8 cellular contexts compared by ENCODE assay signal in the genomic region with DNA sequence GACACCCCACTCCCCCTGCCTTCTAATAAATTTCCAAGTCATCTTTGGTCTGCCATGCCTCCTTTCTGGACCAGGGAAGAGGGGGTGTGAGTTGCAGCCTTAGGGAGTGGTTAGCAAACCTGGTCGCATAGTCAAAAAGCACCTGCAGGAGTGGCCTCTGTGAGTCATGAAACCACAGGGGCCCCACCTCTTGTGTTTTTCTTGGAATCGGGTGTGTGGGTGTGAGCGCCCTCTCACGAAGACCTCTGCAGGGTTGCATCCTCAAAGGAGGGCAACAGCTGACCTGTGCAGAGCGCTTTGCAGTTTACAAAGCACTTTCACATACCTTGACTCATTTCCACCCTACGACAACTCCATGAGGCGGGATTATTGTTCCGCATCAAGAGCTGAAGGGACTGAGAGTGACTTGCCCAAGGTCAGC. TPM values are rescaled to one million over a fixed set of nuclear protein-coding genes. Genes with fewer than 3 reads are reported as not detected.
DNase-seq lines count a peak whose midpoint lies in the region; ATAC-seq and TF ChIP-seq lines count a peak whose summit lies in the region.

No MANE protein-coding gene starts in this region.

- H3K4me1 Mint-ChIP-seq in activated T-helper 2 cell treated with anti-CD3 and anti-CD28 coated beads, Interferon-gamma antibody, Interleukin-2, Interleukin-4, amounts not matched to agents 10 μg/mL and 5 μg/mL and 100 μg/mL, durations not matched to agents 14 hours and 24 hours and 36 hours (ENCODE audit: low read depth), result peaks cover 74% of the 10 kb centered on the region

- intact Hi-C loops in activated T-helper 2 cell treated with anti-CD3 and anti-CD28 coated beads, Interferon-gamma antibody, Interleukin-2, Interleukin-4, amounts not matched to agents 10 μg/mL and 5 μg/mL and 100 μg/mL, durations not matched to agents 14 hours and 24 hours and 36 hours (cut with micrococcal nuclease), result loop anchor here (1.0 to 5.0 kb wide), 6 partner anchors 10 to 234 kb away; partner anchors contain the start of gene TEX48

- peak; percentile 74 for ATAC-seq in GM18909 (IDR thresholded peaks at IDR 0.05; ENCODE audit: poor library complexity, unreplicated experiment)
- no peak for ATAC-seq in HG03097 (IDR thresholded peaks at IDR 0.05; ENCODE audit: low FRiP score, unreplicated experiment)

- TF ChIP-seq RAD21 in Ishikawa (IDR thresholded peaks at IDR 0.05; ENCODE audit: low read depth), result peak; percentile 28; the same call in 1 of the 2 replicates

- H3K36me3 Mint-ChIP-seq in activated T-helper 2 cell treated with anti-CD3 and anti-CD28 coated beads, Interferon-gamma antibody, Interleukin-2, Interleukin-4, amounts not matched to agents 10 μg/mL and 5 μg/mL and 100 μg/mL, durations not matched to agents 14 hours and 24 hours and 36 hours (ENCODE audit: low read depth), result peaks cover 44% of the 10 kb centered on the region

- peak; percentile 62 for TF ChIP-seq EP300 in Ishikawa (IDR thresholded peaks at IDR 0.05; ENCODE audit: borderline replicate concordance)

- H3K27me3 Mint-ChIP-seq in activated T-helper 2 cell treated with anti-CD3 and anti-CD28 coated beads, Interferon-gamma antibody, Interleukin-2, Interleukin-4, amounts not matched to agents 10 μg/mL and 5 μg/mL and 100 μg/mL, durations not matched to agents 14 hours and 24 hours and 36 hours (ENCODE audit: low read depth), result no peaks in the 10 kb centered on the region

- DNase-seq in activated T-helper 2 cell treated with anti-CD3 and anti-CD28 coated beads, Interferon-gamma antibody, Interleukin-2, Interleukin-4, amounts not matched to agents 10 μg/mL and 5 μg/mL and 100 μg/mL, durations not matched to agents 14 hours and 24 hours and 36 hours (ENCODE audit: low spot score), result peak; percentile 93
- DNase-seq in stimulated activated CD4-positive, alpha-beta T cell treated with anti-CD3 and anti-CD28 coated beads, Interleukin-2, amount 100 ng/mL, for 48 hours, result peak; percentile 80 to 83
- no peak for DNase-seq in NCI-H1092 (lab: John Stamatoyannopoulos, UW)
- DNase-seq in NCI-H1417 (lab: John Stamatoyannopoulos, UW), result no peak
- no peak for DNase-seq in caudate nucleus (lab: John Stamatoyannopoulos, UW)

- no peak overlapping the region for H3K27ac ChIP-seq in caudate nucleus (ENCODE audit: low read depth, low read length)

- H3K4me3 Mint-ChIP-seq in activated T-helper 2 cell treated with anti-CD3 and anti-CD28 coated beads, Interferon-gamma antibody, Interleukin-2, Interleukin-4, amounts not matched to agents 10 μg/mL and 5 μg/mL and 100 μg/mL, durations not matched to agents 14 hours and 24 hours and 36 hours (ENCODE audit: low read depth), result peak overlapping the region; percentile 38

- H3K27ac Mint-ChIP-seq in activated T-helper 2 cell treated with anti-CD3 and anti-CD28 coated beads, Interferon-gamma antibody, Interleukin-2, Interleukin-4, amounts not matched to agents 10 μg/mL and 5 μg/mL and 100 μg/mL, durations not matched to agents 14 hours and 24 hours and 36 hours, result peak overlapping the region; percentile 94

- peaks cover 20% of the 10 kb centered on the region for H3K9me3 Mint-ChIP-seq in activated T-helper 2 cell treated with anti-CD3 and anti-CD28 coated beads, Interferon-gamma antibody, Interleukin-2, Interleukin-4, amounts not matched to agents 10 μg/mL and 5 μg/mL and 100 μg/mL, durations not matched to agents 14 hours and 24 hours and 36 hours

TF ChIP-seq in Ishikawa, 13 proteins besides CTCF, POLR2A, EP300 and RAD21:
- TF ChIP-seq CREB1 (IDR thresholded peaks at IDR 0.05; ENCODE audit: low read depth), result no peak
- TF ChIP-seq YY1 (IDR thresholded peaks at IDR 0.05; ENCODE audit: low read depth), result no peak
- no peak for TF ChIP-seq TAF1 (IDR thresholded peaks at IDR 0.05; ENCODE audit: low read depth)
- peak; percentile 62 for TF ChIP-seq TCF12 (IDR thresholded peaks at IDR 0.05; ENCODE audit: low read depth)
- TF ChIP-seq MAX (IDR thresholded peaks at IDR 0.05), result peak; percentile 36
- TF ChIP-seq EGR1 (IDR thresholded peaks at IDR 0.05), result peak; percentile 67
- TF ChIP-seq NFIC (IDR thresholded peaks at IDR 0.05), result peak; percentile 76
- 0 out of 2 replicates have a peak, but pooled peaks have one; percentile 7 for TF ChIP-seq USF1 (IDR thresholded peaks at IDR 0.05)
- TF ChIP-seq FOXM1 (IDR thresholded peaks at IDR 0.05; ENCODE audit: borderline replicate concordance, low read depth), result peak; percentile 33; the same call in 1 of the 2 replicates
- TF ChIP-seq TEAD4 (IDR thresholded peaks at IDR 0.05), result peak; percentile 20; the same call in 1 of the 2 replicates
TF ChIP-seq in Ishikawa: peak in this region for 7.

RNA-seq across cellular contexts. Expression of gene TEX48, which starts 36.8 kb away (rescaled TPM):
- total RNA-seq in activated T-helper 2 cell treated with anti-CD3 and anti-CD28 coated beads, Interferon-gamma antibody, Interleukin-2, Interleukin-4, amounts not matched to agents 10 μg/mL and 5 μg/mL and 100 μg/mL, durations not matched to agents 14 hours and 24 hours and 36 hours, result 0.41 and 0.68 TPM in 2 replicates

Comparison
In these comparisons a context has a peak if more than half of its experiments do, and no peak if none do; other contexts are left out.
1. DNase-seq: peak in activated T-helper 2 cell treated with anti-CD3 and anti-CD28 coated beads, Interferon-gamma antibody, Interleukin-2, Interleukin-4, amounts not matched to agents 10 μg/mL and 5 μg/mL and 100 μg/mL, durations not matched to agents 14 hours and 24 hours and 36 hours (single experiment) and stimulated activated CD4-positive, alpha-beta T cell treated with anti-CD3 and anti-CD28 coated beads, Interleukin-2, amount 100 ng/mL, for 48 hours (2 of 2); none in NCI-H1092 (single experiment), NCI-H1417 (0 of 3) and caudate nucleus (0 of 61).